In the genomic region with DNA sequence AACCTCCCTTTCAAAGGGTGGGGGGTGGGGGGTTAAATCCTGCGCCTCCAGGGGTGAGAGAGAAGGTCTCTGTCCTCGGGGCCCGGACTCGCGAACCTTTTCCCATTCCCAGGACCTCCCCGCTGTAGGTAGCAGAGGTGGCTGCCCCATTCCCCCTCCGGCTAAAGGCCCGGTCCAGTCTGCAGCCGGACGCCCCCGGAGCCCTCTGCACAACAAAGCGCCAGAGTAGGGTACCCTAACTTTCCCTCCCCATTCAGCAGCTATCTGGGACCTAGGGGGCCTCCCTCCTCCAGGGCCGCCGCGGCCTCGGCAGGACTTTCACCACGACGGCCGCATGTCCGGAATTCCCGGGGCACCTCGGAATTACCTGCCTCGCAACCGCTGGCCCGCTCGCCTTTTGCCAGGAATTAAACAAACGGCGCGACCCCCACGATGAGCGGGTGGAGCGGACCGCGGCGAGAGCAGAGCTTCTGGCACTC, we compare ENCODE assay signal across 8 cellular contexts. TPM values are rescaled to one million over a fixed set of nuclear protein-coding genes. Genes with fewer than 3 reads are reported as not detected.
DNase-seq lines count a peak whose midpoint lies in the region; ATAC-seq and TF ChIP-seq lines count a peak whose summit lies in the region.

No MANE protein-coding gene starts in this region.

- H3K27ac Mint-ChIP-seq in effector memory CD8-positive, alpha-beta T cell = peak overlapping the region; percentile 78 to 97

- intact Hi-C loops in mucosa of descending colon (cut with DNase I, micrococcal nuclease) = loop anchor here (5.0 to 10.0 kb wide), 5 partner anchors 137 to 223 kb away; no protein-coding TSS in a partner anchor
- intact Hi-C loops in vagina (cut with DNase I) = loop anchor here (5.0 to 10.0 kb wide), 2 partner anchors 120 to 217 kb away; no protein-coding TSS in a partner anchor

- ATAC-seq in effector memory CD8-positive, alpha-beta T cell (replicated peaks) = no peak
- no peak for ATAC-seq in mucosa of descending colon
- no peak for ATAC-seq in HG02852 (IDR thresholded peaks at IDR 0.05; ENCODE audit: unreplicated experiment)
- ATAC-seq in GM18868 (IDR thresholded peaks at IDR 0.05; ENCODE audit: unreplicated experiment) = no peak

- peak overlapping the region; percentile 87 to 100 for H3K4me3 Mint-ChIP-seq in effector memory CD8-positive, alpha-beta T cell

- H3K27ac ChIP-seq in SK-N-SH (ENCODE audit: low read depth in 2 of 2, low read length in 1 of 2) (peak overlapping the region; percentile 95 to 96), vagina (peak overlapping the region; percentile 84)

- H3K36me3 ChIP-seq in SK-N-SH (replicated peaks in 1 of 2; ENCODE audit: control insufficient read depth in 1 of 2, insufficient read depth in 2 of 2, low read length in 1 of 2) (peaks cover 26 to 30% of the 10 kb centered on the region in 2 experiments), mucosa of descending colon (ENCODE audit: low read depth) (no peaks in the 10 kb centered on the region), vagina (no peaks in the 10 kb centered on the region)

- H3K27me3 ChIP-seq in SK-N-SH (ENCODE audit: insufficient read depth) (no peaks in the 10 kb centered on the region), vagina (no peaks in the 10 kb centered on the region)

- no peak for TF ChIP-seq RAD21 in SK-N-SH (IDR thresholded peaks at IDR 0.05; ENCODE audit: low read length)

- TF ChIP-seq POLR2A in vagina (IDR thresholded peaks at IDR 0.05) = no peak

- H3K27me3 Mint-ChIP-seq in effector memory CD8-positive, alpha-beta T cell = no peaks in the 10 kb centered on the region

- no peaks in the 10 kb centered on the region for H3K9me2 ChIP-seq in SK-N-SH

- H3K4me1 ChIP-seq in SK-N-SH (ENCODE audit: control insufficient read depth in 1 of 2, insufficient read depth in 2 of 2, low read depth in 1 of 2, low read length in 1 of 2) = peaks cover 20 to 31% of the 10 kb centered on the region in 2 experiments; a peak in 3 of 4 replicates
- H3K4me1 ChIP-seq in mucosa of descending colon (ENCODE audit: low read depth) = peaks cover 11% of the 10 kb centered on the region
- H3K4me1 ChIP-seq in vagina = peaks cover 31% of the 10 kb centered on the region

- H3K4me3 ChIP-seq in SK-N-SH (ENCODE audit: low read depth in 2 of 2, low read length in 1 of 2) (peak overlapping the region; percentile 80 to 88), mucosa of descending colon (peak overlapping the region; percentile 59), vagina (peak overlapping the region; percentile 57 to 89)

- peak overlapping the region; percentile 91 for H3K4me2 ChIP-seq in SK-N-SH

- no peaks in the 10 kb centered on the region for H3K9me3 Mint-ChIP-seq in effector memory CD8-positive, alpha-beta T cell

- POLR2A ChIA-PET in SK-N-SH (lab: Yijun Ruan, JAX) = interaction anchor here (0.5 kb wide), 1 partner anchor 209 kb away, joined by 3 read pairs; no protein-coding TSS in a partner anchor

- no peak for TF ChIP-seq CTCF in SK-N-SH (IDR thresholded peaks at IDR 0.05)
- no peak for TF ChIP-seq CTCF in mucosa of descending colon (IDR thresholded peaks at IDR 0.05)
- no peak for TF ChIP-seq CTCF in vagina (IDR thresholded peaks at IDR 0.05)

- peaks cover 24 to 55% of the 10 kb centered on the region in 2 donors for H3K4me1 Mint-ChIP-seq in effector memory CD8-positive, alpha-beta T cell (ENCODE audit: low read depth in 2 of 2)

- peaks cover 64% of the 10 kb centered on the region for H3K79me2 ChIP-seq in SK-N-SH (ENCODE audit: insufficient read depth)

- peak; percentile 21 for DNase-seq in activated CD4-positive, alpha-beta T cell treated with anti-CD3 and anti-CD28 coated beads for 48 hours
- DNase-seq in activated CD4-positive, alpha-beta T cell treated with anti-CD3 and anti-CD28 coated beads, Interleukin-2, amount 50 U/mL, for 1 hour = no peak
- DNase-seq in SK-N-SH (peak; percentile 62), mucosa of descending colon (peak in 2 of 3 donors; percentile 45 to 70), vagina (ENCODE audit: extremely low spot score in 2 of 2) (no peak)
- DNase-seq in effector memory CD8-positive, alpha-beta T cell = no peak

- H3K9ac ChIP-seq in SK-N-SH = peak overlapping the region; percentile 95

- 3% methylated on average over 22 of the region's 35 CpGs for WGBS in SK-N-SH (ENCODE audit: low lambda C conversion rate)

- no peak for TF ChIP-seq EP300 in SK-N-SH (IDR thresholded peaks at IDR 0.05; ENCODE audit: borderline replicate concordance in 1 of 2, low read depth in 1 of 2, low read length in 1 of 2)

- CTCF ChIA-PET in SK-N-SH (lab: Yijun Ruan, JAX) = interaction anchor here (1.0 to 5.0 kb wide), 6 partner anchors 19 to 223 kb away, joined by 3 to 96 read pairs (median 6); no protein-coding TSS in a partner anchor

- H3K36me3 Mint-ChIP-seq in effector memory CD8-positive, alpha-beta T cell (ENCODE audit: insufficient read depth) = peaks cover 27% of the 10 kb centered on the region

- H3F3A ChIP-seq in SK-N-SH (replicated peaks; ENCODE audit: insufficient read depth) = peaks cover 38% of the 10 kb centered on the region

- H2AFZ ChIP-seq in SK-N-SH (ENCODE audit: low read depth) = no peak overlapping the region; the same call in 1 of the 2 replicates

- H3K9me3 ChIP-seq in SK-N-SH (no peaks in the 10 kb centered on the region), mucosa of descending colon (no peaks in the 10 kb centered on the region), vagina (no peaks in the 10 kb centered on the region)

- no peaks in the 10 kb centered on the region for H4K20me1 ChIP-seq in SK-N-SH (ENCODE audit: insufficient read depth)

TF ChIP-seq in SK-N-SH, 30 proteins besides CTCF, POLR2A, EP300 and RAD21:
- TF ChIP-seq YY1 (IDR thresholded peaks at IDR 0.05; ENCODE audit: low read depth) (no peak), MAX (IDR thresholded peaks at IDR 0.05; ENCODE audit: low read depth) (peak; percentile 56; the same call in 1 of the 2 replicates), JUND (IDR thresholded peaks at IDR 0.05) (no peak), MXI1 (IDR thresholded peaks at IDR 0.05; ENCODE audit: low read depth, low read length) (no peak), RXRA (IDR thresholded peaks at IDR 0.05; ENCODE audit: borderline replicate concordance, low read depth) (no peak), PBX3 (IDR thresholded peaks at IDR 0.05) (0 out of 2 replicates have a peak, but pooled peaks have one; percentile 2), TEAD4 (IDR thresholded peaks at IDR 0.05; ENCODE audit: borderline replicate concordance, insufficient read depth) (0 out of 2 replicates have a peak, but pooled peaks have one; percentile 6), FOSL2 (IDR thresholded peaks at IDR 0.05; ENCODE audit: borderline replicate concordance, low read depth) (0 out of 2 replicates have a peak, but pooled peaks have one; percentile 4), GATA2 (CRISPR knock-in tag; IDR thresholded peaks at IDR 0.05) (no peak), FOXM1 (IDR thresholded peaks at IDR 0.05; ENCODE audit: low read depth) (no peak), RFX5 (IDR thresholded peaks at IDR 0.05; ENCODE audit: low read length) (no peak), ELF1 (IDR thresholded peaks at IDR 0.05) (no peak), NFIC (IDR thresholded peaks at IDR 0.05; ENCODE audit: borderline replicate concordance) (no peak), MEF2A (IDR thresholded peaks at IDR 0.05; ENCODE audit: borderline replicate concordance, low read depth) (no peak)

RNA-seq across cellular contexts. Expression of gene CDK6, which starts 1.7 kb away (rescaled TPM):
- polyA plus RNA-seq in SK-N-SH (2012; rRNA removed) = 30.3 and 33.2 TPM in 2 replicates
- 29.6 and 31.5 TPM in 2 replicates for polyA plus RNA-seq in SK-N-SH (2012; cell fraction: cytosol; rRNA removed)
- 53.3 and 69.9 TPM in 2 replicates for polyA plus RNA-seq in SK-N-SH (2012; cell fraction: nucleus; rRNA removed)
- total RNA-seq in mucosa of descending colon (10 to 100 TPM; 23.4 to 52.4 (median 33.1) TPM), vagina (20.6 TPM)

Comparison
In these comparisons a context has a peak if more than half of its experiments do, and no peak if none do; other contexts are left out.
1. DNase-seq: peak in activated CD4-positive, alpha-beta T cell treated with anti-CD3 and anti-CD28 coated beads for 48 hours (single experiment), SK-N-SH (single experiment) and mucosa of descending colon (2 of 3); none in activated CD4-positive, alpha-beta T cell treated with anti-CD3 and anti-CD28 coated beads, Interleukin-2, amount 50 U/mL, for 1 hour (single experiment), effector memory CD8-positive, alpha-beta T cell (0 of 3) and vagina (0 of 2).
2. Peak in every context shown above with its lines, with median percentiles within 50 percentile points of each other: H3K4me3 ChIP-seq.